ENCODE assay signal across 26 cellular contexts in the genomic region with DNA sequence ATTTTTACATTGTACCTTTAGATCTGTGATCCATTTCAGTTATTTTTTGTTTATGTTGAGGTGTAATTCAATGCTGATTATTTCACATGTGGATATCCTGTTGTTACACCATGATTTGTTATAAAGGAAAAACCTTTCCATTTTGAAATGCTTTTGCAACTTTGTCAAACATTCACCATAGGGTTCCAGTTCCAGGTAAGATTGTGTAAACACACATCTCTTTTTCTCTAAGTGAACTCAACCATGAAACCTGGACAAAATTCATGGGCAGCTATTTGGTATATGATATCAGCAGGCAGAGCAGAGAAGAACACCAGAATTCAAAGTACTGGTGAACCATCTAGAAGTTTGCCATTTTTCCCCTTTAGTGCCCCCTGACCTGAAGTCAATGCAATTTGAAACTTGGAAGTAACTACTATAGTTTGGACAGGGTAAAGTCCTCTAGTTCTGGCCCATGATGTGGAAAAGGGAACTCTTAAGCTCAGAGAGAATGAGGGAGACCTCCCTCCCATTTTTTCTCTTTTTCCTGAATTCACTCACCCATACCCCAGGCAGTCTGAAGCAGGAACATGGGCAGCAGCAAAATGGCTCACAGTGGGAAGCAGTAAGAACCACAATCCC.
DNase-seq lines count a peak whose midpoint lies in the region; ATAC-seq, FAIRE-seq and TF ChIP-seq lines count a peak whose summit lies in the region.
"Had no signal": no experiment of that assay in that cellular context is flagged by ENCODE, and none has a peak within 500 bp of the region (broad histone marks: within the 10 kb centered on the region; RNA-seq: fewer than 3 reads in every experiment).

No MANE protein-coding gene starts in this region.

- no peak for FAIRE-seq in HepG2 (lab: Jason Lieb, UNC)
- FAIRE-seq: A204.1, GM12878, GM12892, GM18507 had no signal

- H4K20me1 ChIP-seq in HepG2 (ENCODE audit: insufficient read depth, low read length), result no peaks in the 10 kb centered on the region
- H4K20me1 ChIP-seq: BLaER1 had no signal

- no peak for TF ChIP-seq EP300 in HepG2 (IDR thresholded peaks at IDR 0.05; ENCODE audit: low read depth in 2 of 2, low read length in 2 of 2)
- no peak for TF ChIP-seq EP300 in HepG2 (CRISPR knock-in tag; IDR thresholded peaks at IDR 0.05; ENCODE audit: borderline replicate concordance)

- H3K4me2 ChIP-seq in HepG2 (ENCODE audit: low read depth, low read length), result no peak overlapping the region
- H3K4me2 ChIP-seq: BLaER1 had no signal

- H3K9ac ChIP-seq in liver (ENCODE audit: low read depth in 1 of 2, low read length in 2 of 2) (no peak overlapping the region), HepG2 (ENCODE audit: insufficient read depth, low read depth, low read length) (no peak overlapping the region)
- H3K9ac ChIP-seq: BLaER1 had no signal

- CTCF ChIA-PET in HepG2 (lab: Yijun Ruan, JAX; ENCODE audit: low intra/inter-chr PET ratio, low total read pairs), result no interaction called here

- H2AFZ ChIP-seq in HepG2 (ENCODE audit: low read length), result no peak overlapping the region

- H3K4me3 ChIP-seq in liver (ENCODE audit: low read depth in 1 of 3, low read length in 3 of 3) (no peak overlapping the region), HepG2 (replicated peaks in 1 of 3; ENCODE audit: insufficient read depth in 1 of 3, low read depth in 2 of 3, low read length in 3 of 3) (no peak overlapping the region)
- H3K4me3 ChIP-seq: BLaER1, GM12878 had no signal

- TF ChIP-seq POLR2A in HepG2 (IDR thresholded peaks at IDR 0.05; ENCODE audit: insufficient read depth in 1 of 2, low read depth in 2 of 2, low read length in 2 of 2), result no peak

- H3K27ac ChIP-seq in liver (ENCODE audit: low read depth in 1 of 2, low read length in 2 of 2), result no peak overlapping the region
- H3K27ac ChIP-seq in HepG2 (ENCODE audit: extremely low read length, insufficient read depth, low read length), result no peak overlapping the region
- H3K27ac ChIP-seq: 22Rv1, BLaER1 had no signal

- no peaks in the 10 kb centered on the region for H3K9me3 ChIP-seq in liver (ENCODE audit: control insufficient read depth in 4 of 4, low read length in 3 of 4)
- peaks cover 19% of the 10 kb centered on the region for H3K9me3 ChIP-seq in HepG2 (ENCODE audit: low read length)
- H3K9me3 ChIP-seq: BE2C had no signal

- intact Hi-C loops in HepG2 (cut with micrococcal nuclease; ENCODE audit: unreplicated experiment), result no loop called here

- ATAC-seq in HepG2, result no peak
- ATAC-seq in left lobe of liver, result peak; percentile 80
- no peak for ATAC-seq in GM21515 (IDR thresholded peaks at IDR 0.05; ENCODE audit: unreplicated experiment)
- ATAC-seq: GM12878 had no signal

- H3K4me1 ChIP-seq in liver (ENCODE audit: control insufficient read depth in 4 of 4, insufficient read depth in 4 of 4, low read length in 3 of 4) (no peaks in the 10 kb centered on the region), HepG2 (ENCODE audit: insufficient read depth, low read length) (no peaks in the 10 kb centered on the region)
- H3K4me1 ChIP-seq: BE2C, BLaER1 had no signal

- H3K79me2 ChIP-seq in HepG2 (ENCODE audit: insufficient read depth, low read length), result no peaks in the 10 kb centered on the region

- POLR2A ChIA-PET in HepG2 (lab: Yijun Ruan, JAX), result no interaction called here

- H3K36me3 ChIP-seq in liver (ENCODE audit: control insufficient read depth in 4 of 4, insufficient read depth in 3 of 4, low read depth in 1 of 4, low read length in 3 of 4) (no peaks in the 10 kb centered on the region), HepG2 (replicated peaks in 1 of 2; ENCODE audit: control insufficient read depth in 1 of 2, insufficient read depth in 2 of 2, low read length in 2 of 2) (no peaks in the 10 kb centered on the region)
- H3K36me3 ChIP-seq: BE2C, BLaER1 had no signal

- H3K27me3 ChIP-seq in liver (ENCODE audit: control insufficient read depth in 4 of 4, insufficient read depth in 4 of 4, low read length in 3 of 4) (no peaks in the 10 kb centered on the region), HepG2 (ENCODE audit: control insufficient read depth in 1 of 2, insufficient read depth in 2 of 2, low read length in 2 of 2) (no peaks in the 10 kb centered on the region)
- H3K27me3 ChIP-seq: BE2C, BLaER1 had no signal

- DNase-seq in NCI-H345 (lab: John Stamatoyannopoulos, UW), result peak; percentile 74
- DNase-seq in NCI-H345 treated with DMSO at 0.1 percent for 48 hours (lab: John Stamatoyannopoulos, UW; ENCODE audit: unreplicated experiment), result no peak
- no peak for DNase-seq in HepG2 (ENCODE audit: low spot score)
- no peak for DNase-seq in left lobe of liver (ENCODE audit: low spot score)
- no peak for DNase-seq in 8988T
- DNase-seq: ACHN; BE2C; C1 segment of cervical spinal cord; CD4-positive, alpha-beta memory T cell; CD4-positive, CD25-positive, alpha-beta regulatory T cell; CD8-positive, alpha-beta memory T cell; COR-L47; DMS 273 treated with DMSO at 0.1 percent for 48 hours; DMS153; DMS79; DND-41; EL; GDM1 had no signal

- TF ChIP-seq CTCF in liver (IDR thresholded peaks at IDR 0.05; ENCODE audit: low read depth, low read length, missing input control) (no peak), HepG2 (CRISPR knock-in tag; IDR thresholded peaks at IDR 0.05) (no peak)

- no TSS peak for BruUV-seq in HepG2 (replicated peaks; lab: Mats Ljungman, UMichigan)

- TF ChIP-seq RAD21 in liver (IDR thresholded peaks at IDR 0.05), result no peak
- no peak for TF ChIP-seq RAD21 in HepG2 (CRISPR knock-in tag; IDR thresholded peaks at IDR 0.05)

- in situ Hi-C loops in HepG2 (cut with HindIII; ENCODE audit: extremely low pct_ligation_motif_present, low pct_unique_long_range_greater_than_20kb), result no loop called here

TF ChIP-seq in liver, 16 proteins besides CTCF, POLR2A, EP300 and RAD21 (continues in another document):
- TF ChIP-seq, protein P1, sequence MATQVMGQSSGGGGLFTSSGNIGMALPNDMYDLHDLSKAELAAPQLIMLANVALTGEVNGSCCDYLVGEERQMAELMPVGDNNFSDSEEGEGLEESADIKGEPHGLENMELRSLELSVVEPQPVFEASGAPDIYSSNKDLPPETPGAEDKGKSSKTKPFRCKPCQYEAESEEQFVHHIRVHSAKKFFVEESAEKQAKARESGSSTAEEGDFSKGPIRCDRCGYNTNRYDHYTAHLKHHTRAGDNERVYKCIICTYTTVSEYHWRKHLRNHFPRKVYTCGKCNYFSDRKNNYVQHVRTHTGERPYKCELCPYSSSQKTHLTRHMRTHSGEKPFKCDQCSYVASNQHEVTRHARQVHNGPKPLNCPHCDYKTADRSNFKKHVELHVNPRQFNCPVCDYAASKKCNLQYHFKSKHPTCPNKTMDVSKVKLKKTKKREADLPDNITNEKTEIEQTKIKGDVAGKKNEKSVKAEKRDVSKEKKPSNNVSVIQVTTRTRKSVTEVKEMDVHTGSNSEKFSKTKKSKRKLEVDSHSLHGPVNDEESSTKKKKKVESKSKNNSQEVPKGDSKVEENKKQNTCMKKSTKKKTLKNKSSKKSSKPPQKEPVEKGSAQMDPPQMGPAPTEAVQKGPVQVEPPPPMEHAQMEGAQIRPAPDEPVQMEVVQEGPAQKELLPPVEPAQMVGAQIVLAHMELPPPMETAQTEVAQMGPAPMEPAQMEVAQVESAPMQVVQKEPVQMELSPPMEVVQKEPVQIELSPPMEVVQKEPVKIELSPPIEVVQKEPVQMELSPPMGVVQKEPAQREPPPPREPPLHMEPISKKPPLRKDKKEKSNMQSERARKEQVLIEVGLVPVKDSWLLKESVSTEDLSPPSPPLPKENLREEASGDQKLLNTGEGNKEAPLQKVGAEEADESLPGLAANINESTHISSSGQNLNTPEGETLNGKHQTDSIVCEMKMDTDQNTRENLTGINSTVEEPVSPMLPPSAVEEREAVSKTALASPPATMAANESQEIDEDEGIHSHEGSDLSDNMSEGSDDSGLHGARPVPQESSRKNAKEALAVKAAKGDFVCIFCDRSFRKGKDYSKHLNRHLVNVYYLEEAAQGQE (IDR thresholded peaks at IDR 0.05), result no peak

TF ChIP-seq in HepG2, 621 proteins besides CTCF, POLR2A, EP300 and RAD21 (continues in another document):
- TF ChIP-seq ZNF569 (CRISPR knock-in tag; IDR thresholded peaks at IDR 0.05; ENCODE audit: borderline replicate concordance) (no peak), NR1H2 (CRISPR knock-in tag; IDR thresholded peaks at IDR 0.05; ENCODE audit: borderline replicate concordance, low read depth) (no peak), CBX2 (IDR thresholded peaks at IDR 0.05; ENCODE audit: low read depth, low read length) (no peak), CBX2 (CRISPR knock-in tag; IDR thresholded peaks at IDR 0.05; ENCODE audit: low read depth) (no peak), ZNF598 (CRISPR knock-in tag; IDR thresholded peaks at IDR 0.05; ENCODE audit: borderline replicate concordance) (no peak), ZNF678 (CRISPR knock-in tag; IDR thresholded peaks at IDR 0.05) (no peak), ZNF782 (CRISPR knock-in tag; IDR thresholded peaks at IDR 0.05; ENCODE audit: borderline replicate concordance) (no peak), KDM3A (CRISPR knock-in tag; IDR thresholded peaks at IDR 0.05; ENCODE audit: low read depth) (no peak), SAP130 (CRISPR knock-in tag; IDR thresholded peaks at IDR 0.05; ENCODE audit: low read depth) (no peak), KMT2A (CRISPR knock-in tag; IDR thresholded peaks at IDR 0.05) (no peak), SRSF4 (IDR thresholded peaks at IDR 0.05; ENCODE audit: low read depth, low read length, poor library complexity, severe bottlenecking) (no peak), ZNF761 (CRISPR knock-in tag; conservative IDR thresholded peaks at IDR 0.05) (no peak), KDM5B (CRISPR knock-in tag; IDR thresholded peaks at IDR 0.05; ENCODE audit: borderline replicate concordance) (no peak)
- TF ChIP-seq, protein P2, sequence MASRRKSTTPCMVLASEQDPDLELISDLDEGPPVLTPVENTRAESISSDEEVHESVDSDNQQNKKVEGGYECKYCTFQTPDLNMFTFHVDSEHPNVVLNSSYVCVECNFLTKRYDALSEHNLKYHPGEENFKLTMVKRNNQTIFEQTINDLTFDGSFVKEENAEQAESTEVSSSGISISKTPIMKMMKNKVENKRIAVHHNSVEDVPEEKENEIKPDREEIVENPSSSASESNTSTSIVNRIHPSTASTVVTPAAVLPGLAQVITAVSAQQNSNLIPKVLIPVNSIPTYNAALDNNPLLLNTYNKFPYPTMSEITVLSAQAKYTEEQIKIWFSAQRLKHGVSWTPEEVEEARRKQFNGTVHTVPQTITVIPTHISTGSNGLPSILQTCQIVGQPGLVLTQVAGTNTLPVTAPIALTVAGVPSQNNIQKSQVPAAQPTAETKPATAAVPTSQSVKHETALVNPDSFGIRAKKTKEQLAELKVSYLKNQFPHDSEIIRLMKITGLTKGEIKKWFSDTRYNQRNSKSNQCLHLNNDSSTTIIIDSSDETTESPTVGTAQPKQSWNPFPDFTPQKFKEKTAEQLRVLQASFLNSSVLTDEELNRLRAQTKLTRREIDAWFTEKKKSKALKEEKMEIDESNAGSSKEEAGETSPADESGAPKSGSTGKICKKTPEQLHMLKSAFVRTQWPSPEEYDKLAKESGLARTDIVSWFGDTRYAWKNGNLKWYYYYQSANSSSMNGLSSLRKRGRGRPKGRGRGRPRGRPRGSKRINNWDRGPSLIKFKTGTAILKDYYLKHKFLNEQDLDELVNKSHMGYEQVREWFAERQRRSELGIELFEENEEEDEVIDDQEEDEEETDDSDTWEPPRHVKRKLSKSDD (CRISPR knock-in tag; IDR thresholded peaks at IDR 0.05; ENCODE audit: low read depth), result no peak
